ENCODE assay signal across 8 cellular contexts in the genomic region with DNA sequence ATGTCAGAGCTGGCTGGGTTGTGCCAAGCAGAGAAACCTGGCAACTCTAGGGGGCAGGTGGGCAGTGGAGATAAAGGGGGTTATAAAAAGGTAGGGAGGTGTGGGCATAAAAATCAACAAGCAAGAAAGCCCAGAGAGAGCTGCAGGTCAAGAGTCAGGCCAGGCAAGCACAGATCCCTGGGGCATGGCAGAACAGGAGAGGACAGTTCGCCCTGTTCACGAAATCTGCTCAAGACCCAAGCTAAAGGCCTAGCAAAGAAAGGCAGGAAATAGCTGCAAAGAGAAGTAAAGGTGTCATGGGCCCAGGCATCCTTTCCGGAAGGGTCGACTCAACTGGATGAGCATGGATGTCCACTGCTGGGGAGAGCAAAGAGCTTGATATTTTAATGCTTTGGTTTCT. TPM values are rescaled to one million over a fixed set of nuclear protein-coding genes. Genes with fewer than 3 reads are reported as not detected.
DNase-seq lines count a peak whose midpoint lies in the region; ATAC-seq and TF ChIP-seq lines count a peak whose summit lies in the region.

No MANE protein-coding gene starts in this region.

- H3K36me3 Mint-ChIP-seq in Calu3 (ENCODE audit: insufficient read depth, unreplicated experiment): peaks cover 48% of the 10 kb centered on the region

- H3K36me3 ChIP-seq in esophagus (ENCODE audit: control insufficient read depth in 2 of 2, insufficient read depth in 2 of 2, low read length in 1 of 2) (no peaks in the 10 kb centered on the region), psoas muscle (ENCODE audit: insufficient read depth in 1 of 2, low read depth in 1 of 2) (no peaks in the 10 kb centered on the region)

- no peak for TF ChIP-seq CTCF in Calu3 (IDR thresholded peaks at IDR 0.05; ENCODE audit: unreplicated experiment)
- TF ChIP-seq CTCF in RWPE1 (conservative IDR thresholded peaks at IDR 0.05; ENCODE audit: low read depth): no peak
- no peak for TF ChIP-seq CTCF in psoas muscle (IDR thresholded peaks at IDR 0.05)

- H3K4me1 ChIP-seq in esophagus (ENCODE audit: control insufficient read depth in 2 of 2, insufficient read depth in 2 of 2, low read length in 1 of 2) (peaks cover 7% of the 10 kb centered on the region in 2 donors), psoas muscle (peaks cover 48% of the 10 kb centered on the region)

- no peaks in the 10 kb centered on the region for H3K9me3 Mint-ChIP-seq in Calu3 (ENCODE audit: low read depth, unreplicated experiment)

- WGBS in esophagus, 2 donors: 23 to 32% methylated on average over 4 of the region's 4 CpGs
- 24 to 52% (median 28%) methylated on average over 4 of the region's 4 CpGs for WGBS in psoas muscle, 3 donors

- H3K27ac ChIP-seq in RWPE1: peak overlapping the region; percentile 64
- peak overlapping the region; percentile 76 to 78 for H3K27ac ChIP-seq in esophagus (ENCODE audit: low read depth in 2 of 2, low read length in 1 of 2)
- H3K27ac ChIP-seq in psoas muscle: peak overlapping the region; percentile 89

- no peaks in the 10 kb centered on the region for H3K9me3 ChIP-seq in esophagus (ENCODE audit: control insufficient read depth in 2 of 2, insufficient read depth in 1 of 2, low read depth in 1 of 2, low read length in 1 of 2)
- H3K9me3 ChIP-seq in psoas muscle: no peaks in the 10 kb centered on the region

- H3K4me3 ChIP-seq in esophagus (ENCODE audit: low read depth in 1 of 2, low read length in 2 of 2) (peak overlapping the region in 1 of 2 donors; percentile 85), psoas muscle (peak overlapping the region; percentile 83)

- ATAC-seq in psoas muscle: no peak
- ATAC-seq in HG03439 (IDR thresholded peaks at IDR 0.05; ENCODE audit: unreplicated experiment): no peak
- no peak for ATAC-seq in GM18909 (IDR thresholded peaks at IDR 0.05; ENCODE audit: poor library complexity, unreplicated experiment)

- peaks cover 35% of the 10 kb centered on the region for H3K4me1 Mint-ChIP-seq in Calu3 (ENCODE audit: low read depth, unreplicated experiment)

- CTCF ChIA-PET in Calu3 (lab: Charles Lee): interaction anchor here (0.6 to 1.3 kb wide), 2 partner anchors 8 to 116 kb away, joined by 3 to 4 read pairs; no protein-coding TSS in a partner anchor
- CTCF ChIA-PET in RWPE1 (lab: Yijun Ruan, JAX): interaction anchor here (0.5 to 3.0 kb wide), 5 partner anchors 13 to 693 kb away, joined by 3 to 11 read pairs (median 3); no protein-coding TSS in a partner anchor

- POLR2A ChIA-PET in RWPE1 (lab: Yijun Ruan, JAX; ENCODE audit: low non-redundant PET): no interaction called here

- H3K27me3 Mint-ChIP-seq in Calu3 (ENCODE audit: unreplicated experiment): no peaks in the 10 kb centered on the region

- H3K27ac Mint-ChIP-seq in Calu3 (ENCODE audit: unreplicated experiment): peak overlapping the region; percentile 86

- H3K4me3 Mint-ChIP-seq in Calu3 (ENCODE audit: low read depth, unreplicated experiment): peak overlapping the region; percentile 73

- DNase-seq in Calu3 (no peak), RWPE1 (ENCODE audit: low spot score) (no peak), psoas muscle (no peak), NCI-H226 (no peak)
- no peak for DNase-seq in stimulated activated CD4-positive, alpha-beta T cell treated with anti-CD3 and anti-CD28 coated beads, Interleukin-1b, Interleukin-23, amount 100 ng/mL, for 48 hours

- BruUV-seq in Calu3 (replicated peaks; lab: Mats Ljungman, UMichigan): no TSS peak

- H3K27me3 ChIP-seq in esophagus (ENCODE audit: control insufficient read depth in 1 of 2, insufficient read depth in 2 of 2, low read length in 2 of 2) (no peaks in the 10 kb centered on the region), psoas muscle (ENCODE audit: insufficient read depth in 3 of 3, low read length in 2 of 3) (no peaks in the 10 kb centered on the region)

- intact Hi-C loops in Calu3 (cut with micrococcal nuclease; ENCODE audit: unreplicated experiment) (no loop called here), psoas muscle (cut with DNase I) (loop anchor here in 1 of 2 donors (10.0 kb wide), 1 partner anchor 209 kb away; a partner anchor contains a TSS)

RNA-seq across cellular contexts. Expression of a gene that starts 3.4 kb away (rescaled TPM):
- 29.8 and 37.1 TPM in 2 replicates for total RNA-seq in Calu3 (2022)
- polyA plus RNA-seq in esophagus: 10 to 100 TPM in 1 of 2 donors, 1 to 10 TPM in 1; 4.9 to 10.3 TPM
- 10 to 100 TPM; 54.3 to 93.1 (median 77.8) TPM for total RNA-seq in psoas muscle
- polyA plus RNA-seq in psoas muscle: 10 to 100 TPM; 13.3 to 61.9 (median 27.4) TPM
